Comparison of ENCODE assay signal across 23 cellular contexts in the genomic region with DNA sequence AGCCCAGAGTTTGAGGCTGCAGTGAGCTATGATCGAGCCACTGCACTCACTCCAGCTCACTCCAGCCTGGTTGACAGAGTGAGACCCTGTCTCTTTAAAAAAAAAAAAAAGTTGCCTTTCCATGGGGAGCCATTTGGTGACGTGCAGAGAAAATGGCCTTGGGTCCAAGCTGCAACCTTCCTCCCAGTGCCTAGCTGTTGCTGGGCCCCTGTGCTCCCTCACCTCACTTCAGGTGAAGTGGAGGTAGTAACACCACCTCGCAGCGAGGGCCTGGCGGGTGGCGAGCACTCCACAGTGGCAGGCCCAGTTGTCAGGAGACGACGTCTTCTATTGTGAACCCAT. TPM values are rescaled to one million over a fixed set of nuclear protein-coding genes. Genes with fewer than 3 reads are reported as not detected.
"Had no signal": no experiment of that assay in that cellular context is flagged by ENCODE, and none has a peak within 500 bp of the region (broad histone marks: within the 10 kb centered on the region; RNA-seq: fewer than 3 reads in every experiment).

No MANE protein-coding gene starts in this region.

- H3K4me3 ChIP-seq: coronary artery, gastrocnemius medialis, left ventricle myocardium inferior, thyroid gland had no signal

- H3K27ac ChIP-seq: brain microvascular endothelial cell, coronary artery, gastrocnemius medialis, left ventricle myocardium inferior, thyroid gland had no signal

- H3K4me1 ChIP-seq: gastrocnemius medialis had no signal

- H3K9me3 ChIP-seq: gastrocnemius medialis, thyroid gland had no signal

- H3K36me3 ChIP-seq: brain microvascular endothelial cell, gastrocnemius medialis, left ventricle myocardium inferior had no signal

- DNase-seq: activated CD4-positive, alpha-beta T cell treated with anti-CD3 and anti-CD28 coated beads, Interleukin-2, amount 50 U/mL, for 1 hour; activated CD8-positive, alpha-beta memory T cell treated with anti-CD3 and anti-CD28 coated beads, Interleukin-2, amount 50 U/mL, for 4 hours; activated effector memory CD4-positive, alpha-beta T cell treated with Interleukin-2 at 50 U/mL for 16 hours; activated naive CD4-positive, alpha-beta T cell treated with anti-CD3 and anti-CD28 coated beads, Interleukin-2, amount 10 ng/mL, durations not matched to agents 7 days and 5 days; activated T-cell treated with anti-CD3 and anti-CD28 coated beads, Interleukin-2, amount 50 U/mL, for 48 hours; aorta; central memory CD4-positive, alpha-beta T cell; effector CD4-positive, alpha-beta T cell; gastrocnemius medialis; head of caudate nucleus; kidney glomerular epithelial cell; left ventricle myocardium inferior; occipital lobe; posterior cingulate gyrus; stimulated activated naive CD4-positive, alpha-beta T cell; T1000; thyroid gland had no signal

- ATAC-seq: activated CD4-positive, CD25-positive, alpha-beta regulatory T cell treated with anti-CD3 and anti-CD28 coated beads, Interleukin-2, amount 50 U/mL, for 24 hours; esophagus mucosa; gastrocnemius medialis; natural killer cell treated with Interleukin-12 subunit alpha and Interleukin-12 subunit beta and Interleukin-15 and Interleukin-18, amount 100 ng/mL, for 72 hours had no signal

- H3K27me3 ChIP-seq: brain microvascular endothelial cell, gastrocnemius medialis, thyroid gland had no signal

RNA-seq across cellular contexts. Expression of a gene that starts 17.4 kb away (rescaled TPM):
- total RNA-seq: natural killer cell treated with Interleukin-12 subunit alpha and Interleukin-12 subunit beta and Interleukin-15 and Interleukin-18, amount 100 ng/mL, for 72 hours; T-helper 1 cell treated with Interleukin-12 subunit alpha and Interleukin-12 subunit beta and Interleukin-4 antibody, amounts not matched to agents 30 ng/mL and 1 ng/mL, for 36 hours had no signal
